10 cellular contexts compared by ENCODE assay signal in genomic region chr9:136773386-136774044, GRCh38. TPM values are rescaled to one million over a fixed set of nuclear protein-coding genes. Genes with fewer than 3 reads are reported as not detected.
A peak's percentile ranks its signal among the peaks of the same experiment; 100 is the strongest.
DNase-seq lines count a peak whose midpoint lies in the region; ATAC-seq and TF ChIP-seq lines count a peak whose summit lies in the region.
"Had no signal": no experiment of that assay in that cellular context is flagged by ENCODE, and none has a peak within 500 bp of the region (broad histone marks: within the 10 kb centered on the region; RNA-seq: fewer than 3 reads in every experiment).

No MANE protein-coding gene starts in this region.

- no peak overlapping the region for H3K9ac ChIP-seq in colonic mucosa (ENCODE audit: low read depth in 2 of 2, low read length in 2 of 2)

- ATAC-seq in RWPE2 (ENCODE audit: low read depth): peak; percentile 42; the same call in 1 of the 3 replicates

- H3K27me3 ChIP-seq in RWPE2 (ENCODE audit: insufficient read depth, poor library complexity, severe bottlenecking): peaks cover 3% of the 10 kb centered on the region
- H3K27me3 ChIP-seq in colonic mucosa: no peaks in the 10 kb centered on the region
- H3K27me3 ChIP-seq: vagina had no signal

- in situ Hi-C loops in G401 (cut with HindIII; ENCODE audit: low sequenced_read_pairs): no loop called here

- no peak overlapping the region for H3K27ac ChIP-seq in RWPE2 (ENCODE audit: poor library complexity, severe bottlenecking)
- no peak overlapping the region for H3K27ac ChIP-seq in colonic mucosa
- H3K27ac ChIP-seq: vagina had no signal

- intact Hi-C loops in colonic mucosa (cut with DNase I): no loop called here

- H3K9me3 ChIP-seq in RWPE2 (ENCODE audit: severe bottlenecking) (no peaks in the 10 kb centered on the region), colonic mucosa (no peaks in the 10 kb centered on the region)
- H3K9me3 ChIP-seq: vagina had no signal

- H3K4me1 ChIP-seq in RWPE2 (ENCODE audit: insufficient read depth, poor library complexity, severe bottlenecking) (no peaks in the 10 kb centered on the region), colonic mucosa (peaks cover 3% of the 10 kb centered on the region)
- H3K4me1 ChIP-seq: vagina had no signal

- peak; percentile 39 for DNase-seq in AG08396 (ENCODE audit: low spot score)
- DNase-seq in G401 (ENCODE audit: low spot score): peak; percentile 74
- DNase-seq in RWPE2 (ENCODE audit: low spot score): peak; percentile 38
- DNase-seq in germinal center (ENCODE audit: low spot score): peak; percentile 73
- DNase-seq in GOT3 (lab: John Stamatoyannopoulos, UW): no peak
- no peak for DNase-seq in islet precursor cell
- DNase-seq in activated gamma-delta T cell (lab: John Stamatoyannopoulos, UW): no peak
- no peak for DNase-seq in colonic mucosa
- DNase-seq: retina had no signal

- no peak for TF ChIP-seq CTCF in RWPE2 (IDR thresholded peaks at IDR 0.05; ENCODE audit: poor library complexity, severe bottlenecking)
- no peak for TF ChIP-seq CTCF in colonic mucosa (IDR thresholded peaks at IDR 0.05)

- H3K36me3 ChIP-seq in RWPE2 (ENCODE audit: low read depth) (no peaks in the 10 kb centered on the region), colonic mucosa (no peaks in the 10 kb centered on the region)
- H3K36me3 ChIP-seq: vagina had no signal

- H3K4me3 ChIP-seq in RWPE2 (ENCODE audit: severe bottlenecking) (no peak overlapping the region), colonic mucosa (no peak overlapping the region)
- H3K4me3 ChIP-seq: vagina had no signal

RNA-seq across cellular contexts. Expression of gene LCN15, which starts 9.2 kb away (rescaled TPM):
- total RNA-seq in G401 (2014; rRNA removed; shearing (Covaris generic)): not detected in 2 replicates
- 1 to 10 TPM in 1 of 2 donors, not detected in 1; 3.4 TPM for total RNA-seq in colonic mucosa
- total RNA-seq: vagina had no signal

RNA-seq across cellular contexts. Expression of gene LCN8, which starts 15.5 kb away (rescaled TPM):
- not detected in 2 replicates for total RNA-seq in G401 (2014; rRNA removed; shearing (Covaris generic))
- total RNA-seq in colonic mucosa: not detected
- total RNA-seq: vagina had no signal

RNA-seq across cellular contexts. Expression of gene TMEM141, which starts 17.6 kb away (rescaled TPM):
- total RNA-seq in G401 (2014; rRNA removed; shearing (Covaris generic)): 60.8 and 107 TPM in 2 replicates
- total RNA-seq in colonic mucosa: 100 to 1,000 TPM; 236 to 366 TPM

RNA-seq across cellular contexts. Expression of gene CCDC183, which starts 22.6 kb away (rescaled TPM):
- total RNA-seq in G401 (2014; rRNA removed; shearing (Covaris generic)): not detected in 2 replicates
- 10 to 100 TPM in 1 of 2 donors, 1 to 10 TPM in 1; 2.4 to 20.0 TPM for total RNA-seq in colonic mucosa
- total RNA-seq: vagina had no signal

RNA-seq across cellular contexts. Expression of gene LCN6, which starts 25.2 kb away (rescaled TPM):
- not detected in 2 replicates for total RNA-seq in G401 (2014; rRNA removed; shearing (Covaris generic))
- 1 to 10 TPM in 1 of 2 donors, under 1 TPM in 1; 0.56 to 1.2 TPM for total RNA-seq in colonic mucosa

Comparison
In these comparisons a context has a peak if more than half of its experiments do, and no peak if none do; other contexts are left out.
1. DNase-seq: peak in AG08396 (single experiment), G401 (single experiment), RWPE2 (single experiment) and germinal center (single experiment); none in GOT3 (single experiment), islet precursor cell (single experiment), activated gamma-delta T cell (single experiment) and colonic mucosa (single experiment).